9 cellular contexts compared by ENCODE assay signal in genomic region chr2:38722271-38723115, GRCh38. TPM values are rescaled to one million over a fixed set of nuclear protein-coding genes. Genes with fewer than 3 reads are reported as not detected.
DNase-seq lines count a peak whose midpoint lies in the region; ATAC-seq and TF ChIP-seq lines count a peak whose summit lies in the region.
"Had no signal": no experiment of that assay in that cellular context is flagged by ENCODE, and none has a peak within 500 bp of the region (broad histone marks: within the 10 kb centered on the region; RNA-seq: fewer than 3 reads in every experiment).

No MANE protein-coding gene starts in this region.

- no peak overlapping the region for H2AFZ ChIP-seq in neural progenitor cell (replicated peaks)

- no peaks in the 10 kb centered on the region for H3K36me3 ChIP-seq in neural progenitor cell
- H3K36me3 ChIP-seq in prostate gland, result no peaks in the 10 kb centered on the region
- H3K36me3 ChIP-seq: breast epithelium had no signal

- H3F3A ChIP-seq in neural progenitor cell (ENCODE audit: low read depth), result no peaks in the 10 kb centered on the region

- peak; percentile 17 to 31 for DNase-seq in activated CD8-positive, alpha-beta memory T cell treated with anti-CD3 and anti-CD28 coated beads for 4 hours (ENCODE audit: low read depth in 2 of 2)
- no peak for DNase-seq in neural progenitor cell (ENCODE audit: low spot score)
- no peak for DNase-seq in prostate gland (ENCODE audit: low spot score)
- DNase-seq in NCI-H226, result no peak
- DNase-seq in COR-L47 (lab: John Stamatoyannopoulos, UW), result no peak

- H3K79me2 ChIP-seq in neural progenitor cell (ENCODE audit: low read depth), result no peaks in the 10 kb centered on the region

- H3K4me1 ChIP-seq in neural progenitor cell (no peaks in the 10 kb centered on the region), prostate gland (replicated peaks) (no peaks in the 10 kb centered on the region)
- H3K4me1 ChIP-seq: breast epithelium had no signal

- no peaks in the 10 kb centered on the region for H3K27me3 ChIP-seq in neural progenitor cell
- H3K27me3 ChIP-seq in prostate gland (replicated peaks; ENCODE audit: insufficient read depth), result no peaks in the 10 kb centered on the region
- H3K27me3 ChIP-seq: breast epithelium had no signal

- H3K9me3 ChIP-seq in neural progenitor cell (ENCODE audit: low read depth), result no peaks in the 10 kb centered on the region
- H3K9me3 ChIP-seq in prostate gland, result no peaks in the 10 kb centered on the region
- H3K9me3 ChIP-seq: breast epithelium had no signal

- H3K27ac ChIP-seq in neural progenitor cell (no peak overlapping the region), prostate gland (no peak overlapping the region)
- H3K27ac ChIP-seq: breast epithelium had no signal

- ATAC-seq in HG02840 (IDR thresholded peaks at IDR 0.05; ENCODE audit: low FRiP score, unreplicated experiment) (peak; percentile 43), GM18505 (IDR thresholded peaks at IDR 0.05; ENCODE audit: unreplicated experiment) (no peak)

- no peaks in the 10 kb centered on the region for H4K20me1 ChIP-seq in neural progenitor cell (ENCODE audit: low read depth)

- no peaks in the 10 kb centered on the region for H3K4me1 Mint-ChIP-seq in neural progenitor cell

- H3K4me3 Mint-ChIP-seq in neural progenitor cell, result no peak overlapping the region

- H3K4me3 ChIP-seq in neural progenitor cell, result no peak overlapping the region
- no peak overlapping the region for H3K4me3 ChIP-seq in prostate gland
- H3K4me3 ChIP-seq: breast epithelium had no signal

- TF ChIP-seq POLR2A in prostate gland (IDR thresholded peaks at IDR 0.05) (no peak), GM18505 (IDR thresholded peaks at IDR 0.05; ENCODE audit: borderline replicate concordance, extremely low read depth, insufficient read depth, insufficient read length) (no peak)

- no peaks in the 10 kb centered on the region for H3K9me3 Mint-ChIP-seq in neural progenitor cell

- TF ChIP-seq CTCF in GM12874 (IDR thresholded peaks at IDR 0.05; ENCODE audit: insufficient read depth, low read depth, low read length) (peak; percentile 15; the same call in 1 of the 2 replicates), neural progenitor cell (IDR thresholded peaks at IDR 0.05) (no peak), prostate gland (IDR thresholded peaks at IDR 0.05) (no peak)

- peak overlapping the region; percentile 14 for H3K27ac Mint-ChIP-seq in neural progenitor cell

- H3K9ac ChIP-seq in neural progenitor cell, result no peak overlapping the region

- H3K4me2 ChIP-seq in neural progenitor cell, result no peak overlapping the region

- intact Hi-C loops in prostate gland (cut with DNase I), result loop anchor here (5.0 to 10.0 kb wide), 3 partner anchors 58 to 140 kb away; partner anchors contain the start of genes GALM and HNRNPLL

- no peaks in the 10 kb centered on the region for H3K27me3 Mint-ChIP-seq in neural progenitor cell (ENCODE audit: insufficient read depth, low read depth)

- peaks cover 5% of the 10 kb centered on the region for H3K36me3 Mint-ChIP-seq in neural progenitor cell

- WGBS in prostate gland, result 82% methylated on average over 10 of the region's 10 CpGs

RNA-seq across cellular contexts. Expression of gene SRSF7, which starts 28.7 kb away (rescaled TPM):
- 275 and 307 TPM in 2 replicates for total RNA-seq in neural progenitor cell (ENCODE audit: low replicate concordance)
- total RNA-seq in prostate gland, result 10 to 100 TPM; 73.2 to 84.4 TPM

RNA-seq across cellular contexts. Expression of gene GEMIN6, which starts 55.5 kb away (rescaled TPM):
- 14.0 and 21.4 TPM in 2 replicates for total RNA-seq in neural progenitor cell (ENCODE audit: low replicate concordance)
- 1 to 10 TPM; 4.4 to 8.5 TPM for total RNA-seq in prostate gland

RNA-seq across cellular contexts. Expression of gene GALM, which starts 56.6 kb away (rescaled TPM):
- total RNA-seq in neural progenitor cell (ENCODE audit: low replicate concordance) (7.1 and 8.3 TPM in 2 replicates), prostate gland (10 to 100 TPM in 1 of 2 donors, 1 to 10 TPM in 1; 5.6 to 22.3 TPM)

Comparison
In these comparisons a context has a peak if more than half of its experiments do, and no peak if none do; other contexts are left out.
1. DNase-seq: peak in activated CD8-positive, alpha-beta memory T cell treated with anti-CD3 and anti-CD28 coated beads for 4 hours (2 of 2); none in neural progenitor cell (single experiment), prostate gland (single experiment), NCI-H226 (single experiment) and COR-L47 (single experiment).